ENCODE assay signal across 8 cellular contexts in the genomic region with DNA sequence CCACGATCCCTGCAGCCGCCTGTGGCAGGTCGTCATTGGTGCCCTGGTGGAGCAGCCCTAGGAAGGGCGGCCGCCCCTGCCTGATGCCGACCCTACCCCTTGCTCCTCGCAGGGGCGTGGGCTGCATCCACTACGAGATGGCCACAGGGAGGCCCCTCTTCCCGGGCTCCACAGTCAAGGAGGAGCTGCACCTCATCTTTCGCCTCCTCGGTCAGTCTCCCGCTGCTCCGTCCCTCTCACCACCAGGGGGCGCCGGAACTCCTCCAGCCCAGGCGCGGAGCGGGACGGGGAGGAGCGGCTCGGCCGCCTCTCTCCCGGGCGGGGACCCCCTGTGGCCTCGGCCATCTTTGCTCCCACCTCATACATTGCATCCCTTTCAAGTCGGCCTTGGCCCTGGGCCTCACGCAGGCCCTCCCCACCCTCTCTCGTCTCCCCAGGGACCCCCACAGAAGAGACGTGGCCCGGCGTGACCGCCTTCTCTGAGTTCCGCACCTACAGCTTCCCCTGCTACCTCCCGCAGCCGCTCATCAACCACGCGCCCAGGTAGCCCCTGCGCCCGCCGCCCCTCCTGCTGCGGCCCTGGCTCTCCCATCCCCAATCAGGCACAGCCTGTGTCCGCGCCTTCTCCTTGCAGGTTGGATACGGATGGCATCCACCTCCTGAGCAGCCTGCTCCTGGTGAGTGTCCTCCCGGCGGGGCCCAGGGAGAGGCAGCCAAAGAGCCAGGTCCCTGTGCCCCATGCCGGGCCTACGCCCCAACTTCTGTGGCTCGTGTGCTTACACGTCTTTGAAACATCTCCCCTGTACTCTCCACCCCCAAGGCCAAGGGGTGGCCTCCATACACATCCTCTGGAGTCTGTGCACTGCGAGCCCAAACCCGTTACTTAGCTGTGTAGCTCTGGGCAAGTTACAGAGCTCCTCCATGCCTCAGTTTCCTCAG. TPM values are rescaled to one million over a fixed set of nuclear protein-coding genes. Genes with fewer than 3 reads are reported as not detected.
DNase-seq lines count a peak whose midpoint lies in the region; ATAC-seq and TF ChIP-seq lines count a peak whose summit lies in the region.

No MANE protein-coding gene starts in this region.

- no peaks in the 10 kb centered on the region for H3K9me2 ChIP-seq in HCT116 (ENCODE audit: insufficient read depth)

- no peak for TF ChIP-seq POLR2A in HCT116 (IDR thresholded peaks at IDR 0.05; ENCODE audit: borderline replicate concordance, extremely low read depth, insufficient read depth, insufficient read length)

- no peak overlapping the region for H3K27ac Mint-ChIP-seq in activated CD8-positive, alpha-beta T cell treated with anti-CD3 and anti-CD28 coated beads for 36 hours
- no peak overlapping the region for H3K27ac Mint-ChIP-seq in memory B cell

- H3K4me3 ChIP-seq in HCT116 (replicated peaks in 1 of 2; ENCODE audit: low read depth in 1 of 2, low read length in 2 of 2): no peak overlapping the region

- peak overlapping the region; percentile 25 for H3K4me2 ChIP-seq in HCT116 (ENCODE audit: low read length)

- no peaks in the 10 kb centered on the region for H3K27me3 Mint-ChIP-seq in activated CD8-positive, alpha-beta T cell treated with anti-CD3 and anti-CD28 coated beads for 36 hours
- peaks cover 13% of the 10 kb centered on the region for H3K27me3 Mint-ChIP-seq in memory B cell

- CTCF ChIA-PET in HCT116 (lab: Charles Lee): interaction anchor here (0.9 to 2.4 kb wide), 10 partner anchors 14 to 448 kb away, joined by 3 to 35 read pairs (median 4); a partner anchor contains a TSS
- CTCF ChIA-PET in activated CD8-positive, alpha-beta T cell treated with anti-CD3 and anti-CD28 coated beads for 36 hours (lab: Charles Lee): interaction anchor here (0.6 to 8.5 kb wide), 28 partner anchors 9 to 185 kb away, joined by 3 to 105 read pairs (median 4); a partner anchor contains a TSS

- no peak overlapping the region for H3K27ac ChIP-seq in HCT116 (ENCODE audit: low read depth, low read length)

- peak; percentile 83 for TF ChIP-seq RAD21 in HCT116 (IDR thresholded peaks at IDR 0.05; ENCODE audit: low read depth)

- no peaks in the 10 kb centered on the region for H3K36me3 Mint-ChIP-seq in activated CD8-positive, alpha-beta T cell treated with anti-CD3 and anti-CD28 coated beads for 36 hours (ENCODE audit: low read depth)
- no peaks in the 10 kb centered on the region for H3K36me3 Mint-ChIP-seq in memory B cell

- intact Hi-C loops in HCT116 (cut with micrococcal nuclease): loop anchor here (1.0 to 10.0 kb wide), 4 partner anchors 104 to 254 kb away; a partner anchor contains a TSS
- intact Hi-C loops in activated CD8-positive, alpha-beta T cell treated with anti-CD3 and anti-CD28 coated beads for 36 hours (cut with micrococcal nuclease): loop anchor here (2.0 to 5.0 kb wide), 2 partner anchors 38 to 128 kb away; a partner anchor contains a TSS

- no peak overlapping the region for H3K9ac ChIP-seq in HCT116 (ENCODE audit: low read length)

- BruUV-seq in HCT116 (replicated peaks; lab: Mats Ljungman, UMichigan): no TSS peak

- DNase-seq in COLO668 (lab: John Stamatoyannopoulos, UW; ENCODE audit: unreplicated experiment) (peak; percentile 83), HCT116 (ENCODE audit: low read depth, low spot score) (peak; percentile 19), NCI-H526 treated with DMSO at 0.1 percent for 48 hours (lab: John Stamatoyannopoulos, UW) (peak; percentile 39), ecto neural progenitor cell (ENCODE audit: low spot score) (peak; percentile 92), memory B cell (ENCODE audit: low spot score in 2 of 2) (peak; percentile 91 to 97), amniotic stem cell (lab: John Stamatoyannopoulos, UW) (no peak)
- peak; percentile 90 for DNase-seq in activated CD8-positive, alpha-beta T cell treated with anti-CD3 and anti-CD28 coated beads for 36 hours
- peak; percentile 77 for DNase-seq in stimulated activated CD8-positive, alpha-beta memory T cell treated with anti-CD3 and anti-CD28 coated beads, Interleukin-15, amount 100 ng/mL, for 1 hour (ENCODE audit: low read depth)

- H3K9me3 Mint-ChIP-seq in activated CD8-positive, alpha-beta T cell treated with anti-CD3 and anti-CD28 coated beads for 36 hours: no peaks in the 10 kb centered on the region
- H3K9me3 Mint-ChIP-seq in memory B cell: no peaks in the 10 kb centered on the region

- H4K20me1 ChIP-seq in HCT116 (ENCODE audit: insufficient read depth): no peaks in the 10 kb centered on the region

- POLR2A ChIA-PET in HCT116 (lab: Charles Lee): no interaction called here
- POLR2A ChIA-PET in activated CD8-positive, alpha-beta T cell treated with anti-CD3 and anti-CD28 coated beads for 36 hours (lab: Charles Lee): interaction anchor here (1.3 to 1.5 kb wide), 2 partner anchors 50 to 103 kb away, joined by 3 to 5 read pairs; a partner anchor contains a TSS

- H3K4me1 ChIP-seq in HCT116 (ENCODE audit: control insufficient read depth in 1 of 2, insufficient read depth in 2 of 2, low read length in 2 of 2): peaks cover 0 to 4% of the 10 kb centered on the region in 2 experiments; a peak in 1 of 4 replicates

- H3K9me3 ChIP-seq in HCT116 (ENCODE audit: control insufficient read depth in 1 of 2, insufficient read depth in 1 of 2, low read depth in 1 of 2, low read length in 2 of 2): no peaks in the 10 kb centered on the region

- peaks cover 5% of the 10 kb centered on the region for H3K4me1 Mint-ChIP-seq in activated CD8-positive, alpha-beta T cell treated with anti-CD3 and anti-CD28 coated beads for 36 hours (ENCODE audit: low read depth)
- peaks cover 6% of the 10 kb centered on the region for H3K4me1 Mint-ChIP-seq in memory B cell

- H2AFZ ChIP-seq in HCT116 (ENCODE audit: low read depth, low read length, poor library complexity, severe bottlenecking): no peak overlapping the region

- RAD21 ChIA-PET in HCT116 (lab: Charles Lee; ENCODE audit: low non-redundant PET in 1 of 2, low total read pairs in 2 of 2, uncharacterized antibody in 2 of 2, unreplicated experiment in 2 of 2): interaction anchor here (0.6 to 1.3 kb wide), 2 partner anchors 129 to 130 kb away, joined by 6 to 21 read pairs; no protein-coding TSS in a partner anchor

- H3K27me3 ChIP-seq in HCT116 (ENCODE audit: insufficient read depth, low read length): no peaks in the 10 kb centered on the region

- TF ChIP-seq CTCF in HCT116 (IDR thresholded peaks at IDR 0.05 in 2 of 3, conservative IDR thresholded peaks at IDR 0.05 in 1 of 3; ENCODE audit: borderline replicate concordance in 1 of 3, insufficient read depth in 1 of 3, low read depth in 2 of 3, low read length in 2 of 3): peak; percentile 74 to 89 (median 86)
- peak; percentile 98 for TF ChIP-seq CTCF in activated CD8-positive, alpha-beta T cell treated with anti-CD3 and anti-CD28 coated beads for 36 hours (IDR thresholded peaks at IDR 0.05)

- ATAC-seq in HCT116 (peak; percentile 90), memory B cell (ENCODE audit: low read depth) (peak; percentile 85)
- ATAC-seq in activated CD8-positive, alpha-beta T cell treated with anti-CD3 and anti-CD28 coated beads for 36 hours: peak; percentile 92

- H3K79me2 ChIP-seq in HCT116 (ENCODE audit: insufficient read depth, low read length): no peaks in the 10 kb centered on the region

- H3K4me3 Mint-ChIP-seq in activated CD8-positive, alpha-beta T cell treated with anti-CD3 and anti-CD28 coated beads for 36 hours: peak overlapping the region; percentile 57
- peak overlapping the region; percentile 87 for H3K4me3 Mint-ChIP-seq in memory B cell

- no peaks in the 10 kb centered on the region for H3K36me3 ChIP-seq in HCT116 (ENCODE audit: control insufficient read depth in 1 of 2, insufficient read depth in 2 of 2, low read length in 2 of 2)

TF ChIP-seq in HCT116, 20 proteins besides CTCF, POLR2A, EP300 and RAD21 (continues in another document):
- TF ChIP-seq ELF1 (IDR thresholded peaks at IDR 0.05; ENCODE audit: borderline replicate concordance, low read depth) (no peak), POLR2AphosphoS5 (IDR thresholded peaks at IDR 0.05; ENCODE audit: low read depth, low read length) (no peak), SRF (IDR thresholded peaks at IDR 0.05; ENCODE audit: low read depth) (no peak), EZH2phosphoT487 (IDR thresholded peaks at IDR 0.05; ENCODE audit: borderline replicate concordance) (no peak), SIN3A (IDR thresholded peaks at IDR 0.05; ENCODE audit: low read depth) (no peak), CEBPB (IDR thresholded peaks at IDR 0.05; ENCODE audit: low read depth) (no peak), EGR1 (IDR thresholded peaks at IDR 0.05; ENCODE audit: low read depth) (no peak), TCF7L2 (IDR thresholded peaks at IDR 0.05; ENCODE audit: borderline replicate concordance, extremely low read depth, insufficient read depth, insufficient read length) (no peak)
- TF ChIP-seq, protein P1, sequence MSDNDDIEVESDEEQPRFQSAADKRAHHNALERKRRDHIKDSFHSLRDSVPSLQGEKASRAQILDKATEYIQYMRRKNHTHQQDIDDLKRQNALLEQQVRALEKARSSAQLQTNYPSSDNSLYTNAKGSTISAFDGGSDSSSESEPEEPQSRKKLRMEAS (IDR thresholded peaks at IDR 0.05): no peak
- TF ChIP-seq, protein P2, sequence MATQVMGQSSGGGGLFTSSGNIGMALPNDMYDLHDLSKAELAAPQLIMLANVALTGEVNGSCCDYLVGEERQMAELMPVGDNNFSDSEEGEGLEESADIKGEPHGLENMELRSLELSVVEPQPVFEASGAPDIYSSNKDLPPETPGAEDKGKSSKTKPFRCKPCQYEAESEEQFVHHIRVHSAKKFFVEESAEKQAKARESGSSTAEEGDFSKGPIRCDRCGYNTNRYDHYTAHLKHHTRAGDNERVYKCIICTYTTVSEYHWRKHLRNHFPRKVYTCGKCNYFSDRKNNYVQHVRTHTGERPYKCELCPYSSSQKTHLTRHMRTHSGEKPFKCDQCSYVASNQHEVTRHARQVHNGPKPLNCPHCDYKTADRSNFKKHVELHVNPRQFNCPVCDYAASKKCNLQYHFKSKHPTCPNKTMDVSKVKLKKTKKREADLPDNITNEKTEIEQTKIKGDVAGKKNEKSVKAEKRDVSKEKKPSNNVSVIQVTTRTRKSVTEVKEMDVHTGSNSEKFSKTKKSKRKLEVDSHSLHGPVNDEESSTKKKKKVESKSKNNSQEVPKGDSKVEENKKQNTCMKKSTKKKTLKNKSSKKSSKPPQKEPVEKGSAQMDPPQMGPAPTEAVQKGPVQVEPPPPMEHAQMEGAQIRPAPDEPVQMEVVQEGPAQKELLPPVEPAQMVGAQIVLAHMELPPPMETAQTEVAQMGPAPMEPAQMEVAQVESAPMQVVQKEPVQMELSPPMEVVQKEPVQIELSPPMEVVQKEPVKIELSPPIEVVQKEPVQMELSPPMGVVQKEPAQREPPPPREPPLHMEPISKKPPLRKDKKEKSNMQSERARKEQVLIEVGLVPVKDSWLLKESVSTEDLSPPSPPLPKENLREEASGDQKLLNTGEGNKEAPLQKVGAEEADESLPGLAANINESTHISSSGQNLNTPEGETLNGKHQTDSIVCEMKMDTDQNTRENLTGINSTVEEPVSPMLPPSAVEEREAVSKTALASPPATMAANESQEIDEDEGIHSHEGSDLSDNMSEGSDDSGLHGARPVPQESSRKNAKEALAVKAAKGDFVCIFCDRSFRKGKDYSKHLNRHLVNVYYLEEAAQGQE (IDR thresholded peaks at IDR 0.05; ENCODE audit: low read depth): no peak

RNA-seq across cellular contexts. Expression of a gene that starts 24.7 kb away (rescaled TPM):
- 32.0 TPM for total RNA-seq in HCT116 (2021; ENCODE audit: unreplicated experiment)
- 30.5 and 30.7 TPM in 2 replicates for polyA plus RNA-seq in HCT116 (2012)
- total RNA-seq in activated CD8-positive, alpha-beta T cell treated with anti-CD3 and anti-CD28 coated beads for 36 hours: 10 to 100 TPM in 1 of 2 experiments, 1 to 10 TPM in 1; 8.4 to 10.4 TPM
